25 cellular contexts compared by ENCODE assay signal in genomic region chr11:83502041-83502440, GRCh38.
DNase-seq lines count a peak whose midpoint lies in the region; ATAC-seq and TF ChIP-seq lines count a peak whose summit lies in the region.
"Had no signal": no experiment of that assay in that cellular context is flagged by ENCODE, and none has a peak within 500 bp of the region (broad histone marks: within the 10 kb centered on the region; RNA-seq: fewer than 3 reads in every experiment).

No MANE protein-coding gene starts in this region.

- no peaks in the 10 kb centered on the region for H3K4me1 ChIP-seq in stomach
- H3K4me1 ChIP-seq: BLaER1 treated with 17β-estradiol and CSF1 and Interleukin-3, amounts not matched to agents 10 nM and 100 nM; Caco-2; HAP-1 had no signal

- no peaks in the 10 kb centered on the region for H3K27me3 ChIP-seq in stomach
- H3K27me3 ChIP-seq: BLaER1 treated with 17β-estradiol and CSF1 and Interleukin-3, amounts not matched to agents 10 nM and 100 nM had no signal

- POLR2A ChIA-PET in RWPE1 (lab: Yijun Ruan, JAX; ENCODE audit: low non-redundant PET) = no interaction called here

- TF ChIP-seq POLR2A in stomach (IDR thresholded peaks at IDR 0.05) = no peak

- H3K4me3 ChIP-seq in epithelial cell of esophagus (ENCODE audit: low read length) (no peak overlapping the region), stomach (no peak overlapping the region)
- H3K4me3 ChIP-seq: BLaER1 treated with 17β-estradiol and CSF1 and Interleukin-3, amounts not matched to agents 10 nM and 100 nM; GM23338; HAP-1; K562 had no signal

- DNase-seq in RWPE1 (ENCODE audit: low spot score) (peak; percentile 1), epithelial cell of esophagus (ENCODE audit: low read depth) (peak; percentile 42), iris pigment epithelial cell (ENCODE audit: low read depth) (peak; percentile 13), stomach (peak; percentile 32), caudate nucleus (lab: John Stamatoyannopoulos, UW) (no peak), endothelial cell (ENCODE audit: low spot score) (no peak)
- DNase-seq: ACHN; Caco-2; CD4-positive, alpha-beta memory T cell; DMS 273 treated with DMSO at 0.1 percent for 48 hours; DMS79 treated with DMSO at 0.1 percent for 48 hours; MM.1S; NCI-H1048; NCI-H1417 treated with DMSO at 0.1 percent for 48 hours; NCI-H187 treated with DMSO at 0.1 percent for 48 hours; NCI-H2107; NCI-H446 treated with DMSO at 0.1 percent for 48 hours; NCI-H69 had no signal

- ATAC-seq in HG03432 (IDR thresholded peaks at IDR 0.05; ENCODE audit: unreplicated experiment) = no peak
- ATAC-seq: GM23338, HepG2, K562 had no signal

- TF ChIP-seq CTCF in RWPE1 (conservative IDR thresholded peaks at IDR 0.05; ENCODE audit: low read depth) (no peak), epithelial cell of esophagus (IDR thresholded peaks at IDR 0.05; ENCODE audit: insufficient read depth, low read depth, low read length, missing control alignments) (no peak), stomach (IDR thresholded peaks at IDR 0.05) (no peak), endothelial cell (IDR thresholded peaks at IDR 0.05; ENCODE audit: unreplicated experiment) (no peak)

- H3K27ac ChIP-seq in RWPE1 = no peak overlapping the region
- H3K27ac ChIP-seq in stomach = no peak overlapping the region
- no peak overlapping the region for H3K27ac ChIP-seq in caudate nucleus (ENCODE audit: low read depth, low read length)
- H3K27ac ChIP-seq: BLaER1 treated with 17β-estradiol and CSF1 and Interleukin-3, amounts not matched to agents 10 nM and 100 nM; HL-60 had no signal

- no peak overlapping the region for H3K27ac Mint-ChIP-seq in endothelial cell (ENCODE audit: unreplicated experiment)
- H3K27ac Mint-ChIP-seq: CD4-positive, alpha-beta memory T cell; GM23338 had no signal

- no peak overlapping the region for H3K4me3 Mint-ChIP-seq in endothelial cell (ENCODE audit: unreplicated experiment)
- H3K4me3 Mint-ChIP-seq: CD4-positive, alpha-beta memory T cell; GM23338 had no signal

- no peaks in the 10 kb centered on the region for H3K27me3 Mint-ChIP-seq in endothelial cell (ENCODE audit: unreplicated experiment)
- H3K27me3 Mint-ChIP-seq: CD4-positive, alpha-beta memory T cell had no signal

- no peaks in the 10 kb centered on the region for H3K9me3 Mint-ChIP-seq in endothelial cell (ENCODE audit: unreplicated experiment)
- H3K9me3 Mint-ChIP-seq: GM23338 had no signal

- no peaks in the 10 kb centered on the region for H3K36me3 Mint-ChIP-seq in endothelial cell (ENCODE audit: low read depth, unreplicated experiment)
- H3K36me3 Mint-ChIP-seq: CD4-positive, alpha-beta memory T cell had no signal

- CTCF ChIA-PET in RWPE1 (lab: Yijun Ruan, JAX) = no interaction called here

- intact Hi-C loops in stomach (cut with DNase I; ENCODE audit: low total_unique reads) = no loop called here

- WGBS in stomach, 5 donors = 40 to 71% (median 64%) methylated on average over 3 of the region's 3 CpGs

- no peak for TF ChIP-seq EP300 in stomach (IDR thresholded peaks at IDR 0.05)

- H3K36me3 ChIP-seq in stomach = no peaks in the 10 kb centered on the region
- H3K36me3 ChIP-seq: BLaER1 treated with 17β-estradiol and CSF1 and Interleukin-3, amounts not matched to agents 10 nM and 100 nM; HAP-1 had no signal

- no peaks in the 10 kb centered on the region for H3K9me3 ChIP-seq in stomach
- H3K9me3 ChIP-seq: BLaER1 treated with 17β-estradiol and CSF1 and Interleukin-3, amounts not matched to agents 10 nM and 100 nM; Caco-2; HAP-1 had no signal

- H3K4me1 Mint-ChIP-seq in endothelial cell (ENCODE audit: unreplicated experiment) = no peaks in the 10 kb centered on the region
- H3K4me1 Mint-ChIP-seq: CD4-positive, alpha-beta memory T cell; GM23338 had no signal

Comparison
In these comparisons a context has a peak if more than half of its experiments do, and no peak if none do; other contexts are left out.
1. DNase-seq: peak in RWPE1 (single experiment), epithelial cell of esophagus (single experiment), iris pigment epithelial cell (single experiment) and stomach (single experiment); none in caudate nucleus (0 of 61) and endothelial cell (single experiment).